Comparison of ENCODE assay signal across 10 cellular contexts in genomic region chr3:50269977-50270413, GRCh38. TPM values are rescaled to one million over a fixed set of nuclear protein-coding genes. Genes with fewer than 3 reads are reported as not detected.
A peak's percentile ranks its signal among the peaks of the same experiment; 100 is the strongest.
DNase-seq lines count a peak whose midpoint lies in the region; TF ChIP-seq lines count a peak whose summit lies in the region.
"Had no signal": no experiment of that assay in that cellular context is flagged by ENCODE, and none has a peak within 500 bp of the region (broad histone marks: within the 10 kb centered on the region; RNA-seq: fewer than 3 reads in every experiment).

No MANE protein-coding gene starts in this region.

- peaks cover 37 to 52% of the 10 kb centered on the region in 2 donors for H3K4me1 ChIP-seq in neuronal stem cell (ENCODE audit: control insufficient read depth in 2 of 2, insufficient read depth in 1 of 2, low read depth in 1 of 2, low read length in 2 of 2)

- H3K23ac ChIP-seq in neuronal stem cell (ENCODE audit: low read depth, low read length, poor library complexity) = no peak overlapping the region

- H3K4me2 ChIP-seq in neuronal stem cell (ENCODE audit: insufficient read depth, low read length, poor library complexity, severe bottlenecking) = no peak overlapping the region

- peak overlapping the region; percentile 99 for H2AK5ac ChIP-seq in neuronal stem cell (ENCODE audit: low read depth, low read length)

- CTCF ChIA-PET in Calu3 (lab: Charles Lee) (interaction anchor here (1.3 to 2.2 kb wide), 7 partner anchors 10 to 78 kb away, joined by 4 to 8 read pairs (median 6); partner anchors contain the start of gene GNAI2), MCF 10A (lab: Yijun Ruan, JAX) (interaction anchor here (0.6 to 5.0 kb wide), 12 partner anchors 10 to 149 kb away, joined by 3 to 50 read pairs (median 6); no protein-coding TSS in a partner anchor)

- H2AFZ ChIP-seq in neuronal stem cell (ENCODE audit: low read length) = no peak overlapping the region

- POLR2A ChIA-PET in MCF 10A (lab: Yijun Ruan, JAX) = interaction anchor here (0.5 to 3.9 kb wide), 10 partner anchors 10 to 1697 kb away, joined by 3 to 16 read pairs (median 4); partner anchors contain the start of gene TUSC2

- peak overlapping the region; percentile 39 for H3K4ac ChIP-seq in neuronal stem cell (ENCODE audit: low read length)

- H4K8ac ChIP-seq in neuronal stem cell (ENCODE audit: low read depth, low read length) = no peak overlapping the region

- TF ChIP-seq CTCF in Calu3 (IDR thresholded peaks at IDR 0.05; ENCODE audit: unreplicated experiment) = no peak
- TF ChIP-seq CTCF in MCF 10A (IDR thresholded peaks at IDR 0.05; ENCODE audit: unreplicated experiment) = no peak

- H3K9me3 Mint-ChIP-seq in Calu3 (ENCODE audit: low read depth, unreplicated experiment) = no peaks in the 10 kb centered on the region
- no peaks in the 10 kb centered on the region for H3K9me3 Mint-ChIP-seq in MCF 10A (ENCODE audit: unreplicated experiment)
- no peaks in the 10 kb centered on the region for H3K9me3 Mint-ChIP-seq in activated T-cell treated with anti-CD3 and anti-CD28 coated beads, Interleukin-2, amount 50 U/mL, for 24 hours

- H2BK15ac ChIP-seq in neuronal stem cell (ENCODE audit: low read length) = peak overlapping the region; percentile 98

- peak overlapping the region; percentile 93 for H4K91ac ChIP-seq in neuronal stem cell (ENCODE audit: low read depth, low read length, poor library complexity)

- H2BK5ac ChIP-seq in neuronal stem cell (ENCODE audit: low read length) = peak overlapping the region; percentile 93

- BruUV-seq in Calu3 (replicated peaks; lab: Mats Ljungman, UMichigan) = no TSS peak
- no TSS peak for BruUV-seq in MCF 10A (replicated peaks; lab: Mats Ljungman, UMichigan)

- H3K79me1 ChIP-seq in neuronal stem cell (ENCODE audit: low read depth, low read length) = peaks cover 3% of the 10 kb centered on the region

- H3K36me3 Mint-ChIP-seq in Calu3 (ENCODE audit: insufficient read depth, unreplicated experiment) (peaks cover 44% of the 10 kb centered on the region), MCF 10A (ENCODE audit: insufficient read depth, unreplicated experiment) (peaks cover 5% of the 10 kb centered on the region)
- H3K36me3 Mint-ChIP-seq in activated T-cell treated with anti-CD3 and anti-CD28 coated beads, Interleukin-2, amount 50 U/mL, for 24 hours (ENCODE audit: low read depth) = no peaks in the 10 kb centered on the region

- H3K27ac Mint-ChIP-seq in Calu3 (ENCODE audit: unreplicated experiment) (peak overlapping the region; percentile 90), MCF 10A (ENCODE audit: low read depth, unreplicated experiment) (peak overlapping the region; percentile 35)
- H3K27ac Mint-ChIP-seq in activated T-cell treated with anti-CD3 and anti-CD28 coated beads, Interleukin-2, amount 50 U/mL, for 24 hours = no peak overlapping the region

- peak overlapping the region; percentile 63 for H3K4me3 Mint-ChIP-seq in Calu3 (ENCODE audit: low read depth, unreplicated experiment)
- H3K4me3 Mint-ChIP-seq in MCF 10A (ENCODE audit: unreplicated experiment) = peak overlapping the region; percentile 25
- H3K4me3 Mint-ChIP-seq in activated T-cell treated with anti-CD3 and anti-CD28 coated beads, Interleukin-2, amount 50 U/mL, for 24 hours = no peak overlapping the region

- DNase-seq in Calu3 = peak; percentile 43
- peak; percentile 62 for DNase-seq in MCF 10A (ENCODE audit: unreplicated experiment)
- no peak for DNase-seq in neuronal stem cell (ENCODE audit: low spot score)
- DNase-seq in NOMO-1 (lab: John Stamatoyannopoulos, UW; ENCODE audit: unreplicated experiment in 2 of 2) = no peak
- no peak for DNase-seq in activated T-cell treated with anti-CD3 and anti-CD28 coated beads, Interleukin-2, amount 50 U/mL, for 24 hours
- DNase-seq in middle frontal gyrus (ENCODE audit: extremely low spot score, low spot score) = no peak
- DNase-seq: COR-L47, NCI-H1417 had no signal

- H2BK120ac ChIP-seq in neuronal stem cell (ENCODE audit: low read depth, low read length) = peak overlapping the region; percentile 35

- intact Hi-C loops in Calu3 (cut with micrococcal nuclease; ENCODE audit: unreplicated experiment) (loop anchor here (10.0 kb wide), 1 partner anchor 55 kb away; the partner anchor contains the start of genes HYAL2 and TUSC2), MCF 10A (cut with micrococcal nuclease) (loop anchor here (5.0 kb wide), 1 partner anchor 148 kb away; no protein-coding TSS in a partner anchor)

- H3K4me1 Mint-ChIP-seq in Calu3 (ENCODE audit: low read depth, unreplicated experiment) = peaks cover 61% of the 10 kb centered on the region
- H3K4me1 Mint-ChIP-seq in MCF 10A (ENCODE audit: insufficient read depth, unreplicated experiment) = peaks cover 48% of the 10 kb centered on the region
- peaks cover 20% of the 10 kb centered on the region for H3K4me1 Mint-ChIP-seq in activated T-cell treated with anti-CD3 and anti-CD28 coated beads, Interleukin-2, amount 50 U/mL, for 24 hours (ENCODE audit: low read depth)

- no peaks in the 10 kb centered on the region for H3K36me3 ChIP-seq in neuronal stem cell (replicated peaks in 1 of 2; ENCODE audit: control insufficient read depth in 2 of 2, insufficient read depth in 2 of 2, low read length in 2 of 2)
- H3K36me3 ChIP-seq: SJSA1 had no signal

- peak overlapping the region; percentile 83 for H3K9ac ChIP-seq in neuronal stem cell (ENCODE audit: low read depth, low read length, poor library complexity)

- H3K27me3 Mint-ChIP-seq in Calu3 (ENCODE audit: unreplicated experiment) (no peaks in the 10 kb centered on the region), MCF 10A (ENCODE audit: insufficient read depth, unreplicated experiment) (no peaks in the 10 kb centered on the region)
- peaks cover 43% of the 10 kb centered on the region for H3K27me3 Mint-ChIP-seq in activated T-cell treated with anti-CD3 and anti-CD28 coated beads, Interleukin-2, amount 50 U/mL, for 24 hours

- peak overlapping the region; percentile 91 for H3K18ac ChIP-seq in neuronal stem cell (ENCODE audit: low read length)

- no peak overlapping the region for H3K4me3 ChIP-seq in neuronal stem cell (ENCODE audit: low read length in 2 of 2)
- H3K4me3 ChIP-seq: SJSA1 had no signal

- no CpG with 5 or more reads among the region's 8 CpGs for WGBS in neuronal stem cell (ENCODE audit: extremely low coverage in 2 of 2, insufficient read length in 2 of 2, insufficient replicate concordance in 1 of 2), 2 donors

- peaks cover 7 to 20% (median 17%) of the 10 kb centered on the region in 3 experiments for H3K27me3 ChIP-seq in neuronal stem cell (ENCODE audit: control insufficient read depth in 3 of 3, insufficient read depth in 3 of 3, low read depth in 1 of 3, low read length in 3 of 3)
- H3K27me3 ChIP-seq: SJSA1 had no signal

- H2BK12ac ChIP-seq in neuronal stem cell (ENCODE audit: low read length) = peak overlapping the region; percentile 96

- peak overlapping the region; percentile 87 for H3K14ac ChIP-seq in neuronal stem cell (ENCODE audit: low read length)

- H3K9me3 ChIP-seq in neuronal stem cell (replicated peaks in 1 of 2; ENCODE audit: control insufficient read depth in 2 of 2, insufficient read depth in 1 of 2, low read depth in 1 of 2, low read length in 2 of 2) = no peaks in the 10 kb centered on the region
- H3K9me3 ChIP-seq: SJSA1 had no signal

- no peak overlapping the region for H3K27ac ChIP-seq in neuronal stem cell (replicated peaks; ENCODE audit: low read length)
- H3K27ac ChIP-seq: SJSA1 had no signal

RNA-seq across cellular contexts. Expression of gene SEMA3B, which starts 1.0 kb away (rescaled TPM):
- total RNA-seq in Calu3 (2022) = 20.3 and 25.7 TPM in 2 replicates
- 7.6 and 12.5 TPM in 2 replicates for total RNA-seq in MCF 10A (2022)
- polyA plus RNA-seq in neuronal stem cell (2013, experiment 1 of 2) = 5.0 TPM
- polyA plus RNA-seq in neuronal stem cell (2013, experiment 2 of 2) = 5.2 TPM

RNA-seq across cellular contexts. Expression of gene LSMEM2, which starts 8.9 kb away (rescaled TPM):
- total RNA-seq in Calu3 (2022) (0.32 TPM in 1 of 2 replicates, not detected in the other), MCF 10A (2022) (0.20 TPM in 1 of 2 replicates, not detected in the other)
- 0.28 TPM for polyA plus RNA-seq in neuronal stem cell (2013, experiment 1 of 2)
- polyA plus RNA-seq in neuronal stem cell (2013, experiment 2 of 2) = 0.21 TPM
- total RNA-seq: pulmonary artery endothelial cell, SJSA1 had no signal

RNA-seq across cellular contexts. Expression of gene IFRD2, which starts 22.2 kb away (rescaled TPM):
- total RNA-seq in Calu3 (2022) (121 TPM in 2 replicates), MCF 10A (2022) (135 and 182 TPM in 2 replicates)
- 23.1 TPM for polyA plus RNA-seq in neuronal stem cell (2013, experiment 1 of 2)
- polyA plus RNA-seq in neuronal stem cell (2013, experiment 2 of 2) = 22.1 TPM

RNA-seq across cellular contexts. Expression of gene HYAL3, which starts 29.2 kb away (rescaled TPM):
- total RNA-seq in Calu3 (2022) (4.3 and 5.5 TPM in 2 replicates), MCF 10A (2022) (2.3 and 4.7 TPM in 2 replicates)
- 2.5 TPM for polyA plus RNA-seq in neuronal stem cell (2013, experiment 1 of 2)
- 2.0 TPM for polyA plus RNA-seq in neuronal stem cell (2013, experiment 2 of 2)

RNA-seq across cellular contexts. Expression of gene NAA80, which starts 29.2 kb away (rescaled TPM):
- 11.6 and 15.0 TPM in 2 replicates for total RNA-seq in Calu3 (2022)
- 11.4 and 12.4 TPM in 2 replicates for total RNA-seq in MCF 10A (2022)
- 16.7 TPM for polyA plus RNA-seq in neuronal stem cell (2013, experiment 1 of 2)
- polyA plus RNA-seq in neuronal stem cell (2013, experiment 2 of 2) = 16.1 TPM

Comparison
In these comparisons a context has a peak if more than half of its experiments do, and no peak if none do; other contexts are left out.
1. DNase-seq: peak in Calu3 (single experiment) and MCF 10A (single experiment); none in neuronal stem cell (single experiment), NOMO-1 (0 of 2), activated T-cell treated with anti-CD3 and anti-CD28 coated beads, Interleukin-2, amount 50 U/mL, for 24 hours (single experiment) and middle frontal gyrus (single experiment).